In the genomic region with DNA sequence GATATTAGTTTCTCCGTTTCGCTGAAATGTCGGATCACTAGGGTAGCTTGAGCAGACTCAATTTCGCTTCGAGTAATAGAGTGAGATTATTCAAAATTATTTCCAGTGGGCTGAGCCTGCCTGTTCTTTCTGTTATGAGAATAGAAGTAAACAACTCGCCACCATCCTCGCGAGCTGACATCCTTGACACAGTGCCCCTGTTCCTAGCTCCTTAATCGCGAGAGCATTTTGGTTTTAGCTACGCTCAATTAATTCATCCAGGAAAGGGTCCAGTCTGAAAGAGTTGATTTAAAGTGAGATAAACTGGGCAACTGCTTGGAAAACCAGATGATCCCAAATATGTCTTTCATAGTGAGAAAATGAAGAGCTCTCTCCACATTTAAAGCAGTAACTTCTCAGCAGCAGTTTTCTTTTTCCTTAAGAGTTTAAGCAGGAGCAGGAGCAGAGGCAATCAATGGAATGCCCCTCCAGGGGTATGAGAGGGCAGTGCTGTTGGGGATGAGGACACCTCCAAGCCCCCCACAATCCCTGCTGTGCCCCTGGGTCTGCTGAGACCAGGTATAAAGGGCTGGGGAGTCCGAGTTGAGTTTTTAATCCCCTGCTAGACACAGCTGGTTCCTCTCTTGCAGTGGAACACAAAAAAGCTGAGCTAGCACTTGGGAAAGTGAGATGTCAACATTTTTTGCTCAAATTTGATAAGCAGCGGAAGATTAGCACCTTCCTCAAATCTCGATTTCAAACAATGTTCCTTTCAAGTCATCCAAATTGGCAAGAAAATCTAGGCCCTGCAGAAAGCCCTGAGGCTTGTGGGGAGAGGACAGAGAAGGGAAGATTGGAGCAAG, we compare ENCODE assay signal across 24 cellular contexts.
A peak's percentile ranks its signal among the peaks of the same experiment; 100 is the strongest.
DNase-seq lines count a peak whose midpoint lies in the region; ATAC-seq and TF ChIP-seq lines count a peak whose summit lies in the region.
"Had no signal": no experiment of that assay in that cellular context is flagged by ENCODE, and none has a peak within 500 bp of the region (broad histone marks: within the 10 kb centered on the region; RNA-seq: fewer than 3 reads in every experiment).

No MANE protein-coding gene starts in this region.

- no peaks in the 10 kb centered on the region for H3K79me2 ChIP-seq in SK-N-SH (ENCODE audit: insufficient read depth)

- POLR2A ChIA-PET in SK-N-SH (lab: Yijun Ruan, JAX), result interaction anchor here (0.6 to 1.0 kb wide), 3 partner anchors 24 to 168 kb away, joined by 3 to 4 read pairs (median 4); no protein-coding TSS in a partner anchor

- no peak overlapping the region for H3K9ac ChIP-seq in SK-N-SH

- TF ChIP-seq EP300 in SK-N-SH (IDR thresholded peaks at IDR 0.05; ENCODE audit: borderline replicate concordance in 1 of 2, low read depth in 1 of 2, low read length in 1 of 2), result no peak

- no peak overlapping the region for H3K4me3 Mint-ChIP-seq in neural crest cell
- H3K4me3 Mint-ChIP-seq: central memory CD8-positive, alpha-beta T cell; H9; natural killer cell treated with Interleukin-12 subunit alpha and Interleukin-12 subunit beta and Interleukin-15 and Interleukin-18, amount 100 ng/mL, for 72 hours; stimulated activated naive CD8-positive, alpha-beta T cell treated with anti-CD3 and anti-CD28 coated beads, Interleukin-15, Interleukin-2, amounts not matched to agents 100 ng/mL and 50 ng/mL, for 24 hours had no signal

- peaks cover 0 to 43% of the 10 kb centered on the region in 2 experiments; a peak in 3 of 4 replicates for H3K4me1 ChIP-seq in SK-N-SH (ENCODE audit: control insufficient read depth in 1 of 2, insufficient read depth in 2 of 2, low read depth in 1 of 2, low read length in 1 of 2)
- H3K4me1 ChIP-seq in aorta (ENCODE audit: control insufficient read depth in 1 of 2, insufficient read depth in 2 of 2, low read length in 2 of 2), result peaks cover 0 to 3% of the 10 kb centered on the region in 2 donors
- H3K4me1 ChIP-seq: upper lobe of left lung had no signal

- H3K4me3 ChIP-seq in SK-N-SH (ENCODE audit: low read depth in 2 of 2, low read length in 1 of 2), result no peak overlapping the region
- no peak overlapping the region for H3K4me3 ChIP-seq in aorta (ENCODE audit: low read length in 2 of 2)
- H3K4me3 ChIP-seq: GM12878, upper lobe of left lung had no signal

- H3K9me3 ChIP-seq in SK-N-SH (no peaks in the 10 kb centered on the region), aorta (ENCODE audit: control insufficient read depth, low read length) (no peaks in the 10 kb centered on the region)
- H3K9me3 ChIP-seq: upper lobe of left lung had no signal

- no peaks in the 10 kb centered on the region for H3K27me3 ChIP-seq in SK-N-SH (ENCODE audit: insufficient read depth)
- H3K27me3 ChIP-seq in aorta (ENCODE audit: control insufficient read depth in 1 of 2, insufficient read depth in 2 of 2, low read length in 1 of 2), result no peaks in the 10 kb centered on the region
- H3K27me3 ChIP-seq: upper lobe of left lung had no signal

- no peaks in the 10 kb centered on the region for H3K9me3 Mint-ChIP-seq in neural crest cell
- H3K9me3 Mint-ChIP-seq: H9; natural killer cell treated with Interleukin-12 subunit alpha and Interleukin-12 subunit beta and Interleukin-15 and Interleukin-18, amount 100 ng/mL, for 72 hours; stimulated activated naive CD8-positive, alpha-beta T cell treated with anti-CD3 and anti-CD28 coated beads, Interleukin-15, Interleukin-2, amounts not matched to agents 100 ng/mL and 50 ng/mL, for 24 hours had no signal

- H3K27me3 Mint-ChIP-seq in neural crest cell (ENCODE audit: low read depth), result no peaks in the 10 kb centered on the region
- H3K27me3 Mint-ChIP-seq: central memory CD8-positive, alpha-beta T cell had no signal

- DNase-seq in SK-N-SH (no peak), Right ventricle myocardium superior (no peak), neural crest cell (ENCODE audit: low read depth, low spot score) (no peak), aorta (no peak), germinal center (ENCODE audit: low spot score) (no peak)
- DNase-seq in activated CD4-positive, CD25-positive, alpha-beta regulatory T cell (lab: John Stamatoyannopoulos, UW), result no peak
- DNase-seq in stimulated activated CD4-positive, alpha-beta T cell treated with anti-CD3 and anti-CD28 coated beads, Interleukin-1b, Interleukin-23, amount 100 ng/mL, for 48 hours, result no peak
- DNase-seq: activated CD4-positive, alpha-beta T cell treated with anti-CD3 and anti-CD28 coated beads, Interleukin-2, amount 50 U/mL, for 1 hour; activated CD8-positive, alpha-beta memory T cell treated with anti-CD3 and anti-CD28 coated beads, Interleukin-2, amount 50 U/mL, for 48 hours; activated naive CD4-positive, alpha-beta T cell; amniotic stem cell; effector CD8-positive, alpha-beta T cell; GF-D8; H9; hippocampal formation; mammary epithelial cell; NCI-H1436; NCI-H526 treated with DMSO at 0.1 percent for 48 hours had no signal

- H3K27ac ChIP-seq in SK-N-SH (ENCODE audit: low read depth in 2 of 2, low read length in 1 of 2) (no peak overlapping the region), aorta (ENCODE audit: low read depth in 1 of 2, low read length in 2 of 2) (peak overlapping the region in 1 of 2 donors; percentile 56)

- no peaks in the 10 kb centered on the region for H3F3A ChIP-seq in SK-N-SH (replicated peaks; ENCODE audit: insufficient read depth)

- H4K20me1 ChIP-seq in SK-N-SH (ENCODE audit: insufficient read depth), result no peaks in the 10 kb centered on the region

- WGBS in SK-N-SH (ENCODE audit: low lambda C conversion rate), result 49% methylated on average over 13 of the region's 14 CpGs
- WGBS in aorta, 2 donors, result 82 to 84% methylated on average over 14 of the region's 14 CpGs

- no peak for TF ChIP-seq RAD21 in SK-N-SH (IDR thresholded peaks at IDR 0.05; ENCODE audit: low read length)

- no peak for ATAC-seq in SK-N-SH treated with all-trans-retinoic acid at 6 μM for 48 hours
- peak; percentile 38 for ATAC-seq in Right ventricle myocardium superior (ENCODE audit: poor library complexity)
- peak; percentile 43 for ATAC-seq in aorta (ENCODE audit: low FRiP score)
- ATAC-seq: natural killer cell treated with Interleukin-12 subunit alpha and Interleukin-12 subunit beta and Interleukin-15 and Interleukin-18, amount 100 ng/mL, for 72 hours had no signal

- CTCF ChIA-PET in SK-N-SH (lab: Yijun Ruan, JAX), result interaction anchor here (0.9 to 2.9 kb wide), 12 partner anchors 9 to 839 kb away, joined by 3 to 9 read pairs (median 4); no protein-coding TSS in a partner anchor

- no peaks in the 10 kb centered on the region for H3K9me2 ChIP-seq in SK-N-SH

- H3K36me3 Mint-ChIP-seq in neural crest cell (ENCODE audit: low read depth), result no peaks in the 10 kb centered on the region
- H3K36me3 Mint-ChIP-seq: natural killer cell treated with Interleukin-12 subunit alpha and Interleukin-12 subunit beta and Interleukin-15 and Interleukin-18, amount 100 ng/mL, for 72 hours had no signal

- no peak overlapping the region for H3K4me2 ChIP-seq in SK-N-SH

- peaks cover 26% of the 10 kb centered on the region for H3K4me1 Mint-ChIP-seq in neural crest cell
- H3K4me1 Mint-ChIP-seq: central memory CD8-positive, alpha-beta T cell had no signal

- TF ChIP-seq CTCF in SK-N-SH (IDR thresholded peaks at IDR 0.05), result no peak
- no peak for TF ChIP-seq CTCF in neural crest cell (conservative IDR thresholded peaks at IDR 0.05)

- peak overlapping the region; percentile 58 for H3K27ac Mint-ChIP-seq in neural crest cell (ENCODE audit: unreplicated experiment)
- H3K27ac Mint-ChIP-seq: natural killer cell treated with Interleukin-12 subunit alpha and Interleukin-12 subunit beta and Interleukin-15 and Interleukin-18, amount 100 ng/mL, for 72 hours; stimulated activated naive CD8-positive, alpha-beta T cell treated with anti-CD3 and anti-CD28 coated beads, Interleukin-15, Interleukin-2, amounts not matched to agents 100 ng/mL and 50 ng/mL, for 24 hours had no signal

- no peak overlapping the region for H2AFZ ChIP-seq in SK-N-SH (ENCODE audit: low read depth)

- H3K36me3 ChIP-seq in SK-N-SH (replicated peaks in 1 of 2; ENCODE audit: control insufficient read depth in 1 of 2, insufficient read depth in 2 of 2, low read length in 1 of 2) (no peaks in the 10 kb centered on the region), aorta (ENCODE audit: control insufficient read depth in 1 of 2, insufficient read depth in 2 of 2, low read length in 1 of 2) (no peaks in the 10 kb centered on the region)
- H3K36me3 ChIP-seq: upper lobe of left lung had no signal

- intact Hi-C loops in Right ventricle myocardium superior (cut with DNase I), result no loop called here
- intact Hi-C loops in aorta (cut with DNase I), result no loop called here

TF ChIP-seq in SK-N-SH, 30 proteins besides CTCF, POLR2A, EP300 and RAD21:
- TF ChIP-seq SMC3 (IDR thresholded peaks at IDR 0.05; ENCODE audit: low read depth, low read length) (no peak), FOXJ3 (CRISPR knock-in tag; IDR thresholded peaks at IDR 0.05) (0 out of 2 replicates have a peak, but pooled peaks have one; percentile 21), GATA2 (CRISPR knock-in tag; IDR thresholded peaks at IDR 0.05) (peak; percentile 43; the same call in 1 of the 2 replicates), FOXM1 (IDR thresholded peaks at IDR 0.05; ENCODE audit: low read depth) (no peak)

TF ChIP-seq in SK-N-SH treated with all-trans-retinoic acid at 6 μM for 48 hours, 23 proteins besides CTCF, POLR2A, EP300 and RAD21:
- TF ChIP-seq TCF4 (CRISPR knock-in tag; IDR thresholded peaks at IDR 0.05; ENCODE audit: borderline replicate concordance), result no peak
- TF ChIP-seq RARB (CRISPR knock-in tag; IDR thresholded peaks at IDR 0.05), result no peak
- no peak for TF ChIP-seq ZC3H10 (CRISPR knock-in tag; IDR thresholded peaks at IDR 0.05)
- no peak for TF ChIP-seq OSR1 (CRISPR knock-in tag; IDR thresholded peaks at IDR 0.05)
